In the genomic region with DNA sequence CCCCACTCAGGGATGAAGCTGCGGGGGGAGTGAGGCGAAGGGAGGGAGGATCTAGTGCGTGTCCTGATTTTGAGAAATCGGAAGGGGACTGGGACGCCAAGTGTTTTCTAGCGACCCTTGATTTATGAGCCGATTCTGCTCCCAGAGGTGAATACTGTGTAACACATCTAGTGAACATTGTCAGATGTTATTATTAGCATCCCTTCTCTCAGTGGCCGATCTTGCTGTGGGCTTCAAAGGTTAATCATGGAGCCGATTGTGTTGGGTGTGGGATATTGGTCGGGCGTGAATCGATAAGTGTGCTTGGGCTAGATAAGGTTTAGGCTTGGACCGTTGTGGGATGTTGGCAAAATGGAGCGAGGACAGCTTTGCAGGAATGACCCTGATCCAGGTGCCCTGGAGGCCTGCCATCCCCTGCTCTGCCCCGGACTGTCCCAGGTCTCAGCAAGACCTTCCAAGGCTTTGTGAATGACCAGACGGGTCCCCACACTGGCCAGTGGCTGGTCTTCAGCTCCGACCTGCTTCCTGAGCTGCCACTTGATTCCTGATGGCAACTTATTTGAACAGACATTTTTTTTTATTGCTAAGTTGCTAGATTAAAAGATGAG, we compare ENCODE assay signal across 16 cellular contexts. TPM values are rescaled to one million over a fixed set of nuclear protein-coding genes. Genes with fewer than 3 reads are reported as not detected.
DNase-seq lines count a peak whose midpoint lies in the region; ATAC-seq, FAIRE-seq and TF ChIP-seq lines count a peak whose summit lies in the region.
"Had no signal": no experiment of that assay in that cellular context is flagged by ENCODE, and none has a peak within 500 bp of the region (broad histone marks: within the 10 kb centered on the region; RNA-seq: fewer than 3 reads in every experiment).

No MANE protein-coding gene starts in this region.

- no peaks in the 10 kb centered on the region for H3K9me3 Mint-ChIP-seq in activated naive CD8-positive, alpha-beta T cell (ENCODE audit: low read depth)
- no peaks in the 10 kb centered on the region for H3K9me3 Mint-ChIP-seq in activated naive CD8-positive, alpha-beta T cell treated with anti-CD3 and anti-CD28 coated beads, Interleukin-2, amount 50 U/mL, for 24 hours

- ATAC-seq in activated naive CD8-positive, alpha-beta T cell treated with anti-CD3 and anti-CD28 coated beads, Interleukin-2, amount 50 U/mL, for 24 hours: no peak
- no peak for ATAC-seq in T-helper 17 cell

- H3K36me3 ChIP-seq in hepatocyte (replicated peaks; ENCODE audit: insufficient read depth, low read depth) (no peaks in the 10 kb centered on the region), spleen (no peaks in the 10 kb centered on the region)
- H3K36me3 ChIP-seq: uterus, WERI-Rb-1 had no signal

- no peak overlapping the region for H3K27ac Mint-ChIP-seq in activated naive CD8-positive, alpha-beta T cell
- H3K27ac Mint-ChIP-seq in activated naive CD8-positive, alpha-beta T cell treated with anti-CD3 and anti-CD28 coated beads, Interleukin-2, amount 50 U/mL, for 24 hours: no peak overlapping the region
- no peak overlapping the region for H3K27ac Mint-ChIP-seq in T-helper 17 cell

- no peak for FAIRE-seq in GM19239 (lab: Jason Lieb, UNC)
- FAIRE-seq: endometrium had no signal

- peak overlapping the region; percentile 72 for H3K4me2 ChIP-seq in hepatocyte
- H3K4me2 ChIP-seq: KMS-11 had no signal

- WGBS in hepatocyte (ENCODE audit: low lambda C conversion rate, missing lambda C conversion rate): 17% methylated on average over 17 of the region's 17 CpGs
- WGBS in spleen, 5 donors: 12 to 25% (median 14%) methylated on average over 16 to 17 of the region's 17 CpGs

- H3K9me3 ChIP-seq in T-helper 17 cell (ENCODE audit: control insufficient read depth, low read length, poor library complexity, severe bottlenecking) (no peaks in the 10 kb centered on the region), hepatocyte (ENCODE audit: low read depth) (no peaks in the 10 kb centered on the region), spleen (no peaks in the 10 kb centered on the region)
- H3K9me3 ChIP-seq: uterus had no signal

- H3K27me3 ChIP-seq in hepatocyte: peaks cover 81% of the 10 kb centered on the region
- H3K27me3 ChIP-seq in spleen (replicated peaks in 1 of 7): peaks cover 3 to 100% (median 61%) of the 10 kb centered on the region in 7 donors

- no peaks in the 10 kb centered on the region for H4K20me1 ChIP-seq in hepatocyte (ENCODE audit: insufficient read depth, poor library complexity, severe bottlenecking)

- peaks cover 23% of the 10 kb centered on the region for H3K27me3 Mint-ChIP-seq in activated naive CD8-positive, alpha-beta T cell
- peaks cover 46% of the 10 kb centered on the region for H3K27me3 Mint-ChIP-seq in activated naive CD8-positive, alpha-beta T cell treated with anti-CD3 and anti-CD28 coated beads, Interleukin-2, amount 50 U/mL, for 24 hours
- H3K27me3 Mint-ChIP-seq in T-helper 17 cell: peaks cover 57% of the 10 kb centered on the region

- peak overlapping the region; percentile 35 for H3K4me3 Mint-ChIP-seq in activated naive CD8-positive, alpha-beta T cell
- no peak overlapping the region for H3K4me3 Mint-ChIP-seq in activated naive CD8-positive, alpha-beta T cell treated with anti-CD3 and anti-CD28 coated beads, Interleukin-2, amount 50 U/mL, for 24 hours
- peak overlapping the region; percentile 69 for H3K4me3 Mint-ChIP-seq in T-helper 17 cell

- TF ChIP-seq CTCF in hepatocyte (IDR thresholded peaks at IDR 0.05; ENCODE audit: poor library complexity): no peak
- TF ChIP-seq CTCF in spleen (IDR thresholded peaks at IDR 0.05 in 8 of 11, conservative IDR thresholded peaks at IDR 0.05 in 3 of 11): no peak

- H3K36me3 Mint-ChIP-seq in activated naive CD8-positive, alpha-beta T cell: no peaks in the 10 kb centered on the region
- no peaks in the 10 kb centered on the region for H3K36me3 Mint-ChIP-seq in activated naive CD8-positive, alpha-beta T cell treated with anti-CD3 and anti-CD28 coated beads, Interleukin-2, amount 50 U/mL, for 24 hours (ENCODE audit: low read depth)
- no peaks in the 10 kb centered on the region for H3K36me3 Mint-ChIP-seq in T-helper 17 cell (ENCODE audit: low read depth)

- DNase-seq in activated naive CD8-positive, alpha-beta T cell treated with anti-CD3 and anti-CD28 coated beads, Interleukin-2, amount 50 U/mL, for 24 hours: no peak
- DNase-seq in T-helper 17 cell: no peak
- DNase-seq in hepatocyte (ENCODE audit: low spot score): no peak
- DNase-seq in spleen: no peak
- DNase-seq in GM19239 (ENCODE audit: insufficient read length, low spot score): no peak
- no peak for DNase-seq in stimulated activated CD4-positive, alpha-beta T cell treated with anti-CD3 and anti-CD28 coated beads, Interleukin-2, amount 100 ng/mL, for 48 hours
- no peak for DNase-seq in activated CD4-positive, CD25-positive, alpha-beta regulatory T cell treated with anti-CD3 and anti-CD28 coated beads, Interleukin-2, amount 50 U/mL, for 72 hours
- DNase-seq: activated CD8-positive, alpha-beta memory T cell treated with anti-CD3 and anti-CD28 coated beads, Interleukin-2, amount 50 U/mL, for 4 hours; DMS 273 treated with DMSO at 0.1 percent for 48 hours; stimulated activated CD4-positive, alpha-beta T cell treated with anti-CD3 and anti-CD28 coated beads, Interleukin-12 subunit alpha, Interleukin-12 subunit beta, amount 100 ng/mL, for 4 hours had no signal

- no peaks in the 10 kb centered on the region for H3K79me2 ChIP-seq in hepatocyte

- H3K27ac ChIP-seq in hepatocyte (no peak overlapping the region), spleen (no peak overlapping the region)
- H3K27ac ChIP-seq: KMS-11, uterus, WERI-Rb-1 had no signal

- peaks cover 5% of the 10 kb centered on the region for H3K4me1 ChIP-seq in hepatocyte (ENCODE audit: insufficient read depth)
- peaks cover 0 to 38% (median 23%) of the 10 kb centered on the region in 6 donors for H3K4me1 ChIP-seq in spleen

- no peak overlapping the region for H2AFZ ChIP-seq in hepatocyte

- H3K4me1 Mint-ChIP-seq in activated naive CD8-positive, alpha-beta T cell (ENCODE audit: low read depth): peaks cover 17% of the 10 kb centered on the region
- peaks cover 10% of the 10 kb centered on the region for H3K4me1 Mint-ChIP-seq in activated naive CD8-positive, alpha-beta T cell treated with anti-CD3 and anti-CD28 coated beads, Interleukin-2, amount 50 U/mL, for 24 hours
- H3K4me1 Mint-ChIP-seq in T-helper 17 cell: no peaks in the 10 kb centered on the region

- intact Hi-C loops in spleen (cut with DNase I; ENCODE audit: low total_unique reads): no loop called here

- no peak overlapping the region for H3K4me3 ChIP-seq in hepatocyte
- peak overlapping the region in 5 of 8 donors; percentile 20 to 62 (median 35) for H3K4me3 ChIP-seq in spleen

- H3K9me2 ChIP-seq in hepatocyte (replicated peaks; ENCODE audit: insufficient read depth): no peaks in the 10 kb centered on the region

- no peak for TF ChIP-seq POLR2A in spleen (IDR thresholded peaks at IDR 0.05)

RNA-seq across cellular contexts. Expression of gene AJAP1, which starts 2.2 kb away (rescaled TPM):
- total RNA-seq in T-helper 17 cell: not detected
- 0.13 and 0.32 TPM in 2 replicates for total RNA-seq in hepatocyte
- 0.39 and 0.64 TPM in 2 replicates for polyA plus RNA-seq in hepatocyte
- total RNA-seq in spleen: 10 to 100 TPM in 2 of 7 donors, 1 to 10 TPM in 5; 1.7 to 13.3 (median 2.9) TPM
- under 1 TPM; 0.04 to 0.27 (median 0.26) TPM for polyA plus RNA-seq in spleen
- polyA plus RNA-seq: aorta had no signal
